1 cellular context compared by ENCODE assay signal in genomic region chr3:4980229-4981159, GRCh38.
TF ChIP-seq lines count a peak whose summit lies in the region.

No MANE protein-coding gene starts in this region.

TF ChIP-seq in K562, 482 proteins besides CTCF, POLR2A, EP300 and RAD21 (continued from another document and continues in another):
- TF ChIP-seq CLOCK (CRISPR knock-in tag; IDR thresholded peaks at IDR 0.05; ENCODE audit: borderline replicate concordance) (no peak), ZFP91 (CRISPR knock-in tag; IDR thresholded peaks at IDR 0.05) (peak; percentile 65; the same call in 1 of the 2 replicates), HDAC6 (IDR thresholded peaks at IDR 0.05; ENCODE audit: low read depth, low read length) (no peak), ZBTB5 (IDR thresholded peaks at IDR 0.05) (no peak), HDAC2 (IDR thresholded peaks at IDR 0.05) (peak; percentile 64), ZNF79 (CRISPR knock-in tag; IDR thresholded peaks at IDR 0.05; ENCODE audit: low read depth) (no peak; the same call in 1 of the 2 replicates), ZNF224 (CRISPR knock-in tag; IDR thresholded peaks at IDR 0.05) (no peak), PHF20 (IDR thresholded peaks at IDR 0.05; ENCODE audit: partially characterized antibody) (no peak), TAF9B (IDR thresholded peaks at IDR 0.05; ENCODE audit: partially characterized antibody) (no peak), HMG20A (CRISPR knock-in tag; conservative IDR thresholded peaks at IDR 0.05) (no peak), E2F8 (IDR thresholded peaks at IDR 0.05; ENCODE audit: low read depth, partially characterized antibody) (no peak), TOE1 (IDR thresholded peaks at IDR 0.05; ENCODE audit: borderline replicate concordance) (no peak), TOE1 (CRISPR knock-in tag; IDR thresholded peaks at IDR 0.05; ENCODE audit: borderline replicate concordance, low read depth) (no peak), EP400 (IDR thresholded peaks at IDR 0.05) (no peak), HNRNPH1 (optimal IDR thresholded peaks at IDR 0.05; ENCODE audit: low read depth, low read length) (no peak), ZZZ3 (IDR thresholded peaks at IDR 0.05) (no peak), STAT5A (IDR thresholded peaks at IDR 0.05; ENCODE audit: borderline replicate concordance, low read length) (no peak), GATAD2B (IDR thresholded peaks at IDR 0.05; ENCODE audit: borderline replicate concordance) (no peak), EHMT2 (IDR thresholded peaks at IDR 0.05) (peak; percentile 68; the same call in 1 of the 2 replicates), LCOR (CRISPR knock-in tag; IDR thresholded peaks at IDR 0.05) (peak; percentile 71), BCL6 (CRISPR knock-in tag; IDR thresholded peaks at IDR 0.05) (0 out of 2 replicates have a peak, but pooled peaks have one; percentile 40), SMAD4 (CRISPR knock-in tag; conservative IDR thresholded peaks at IDR 0.05) (peak; percentile 99), MYBL2 (IDR thresholded peaks at IDR 0.05; ENCODE audit: low read depth) (no peak), MYBL2 (CRISPR knock-in tag; IDR thresholded peaks at IDR 0.05; ENCODE audit: borderline replicate concordance) (no peak), ZNF592 (IDR thresholded peaks at IDR 0.05) (no peak), NR4A1 (CRISPR knock-in tag; IDR thresholded peaks at IDR 0.05) (no peak), NR4A1 (tag; IDR thresholded peaks at IDR 0.05) (0 out of 2 replicates have a peak, but pooled peaks have one; percentile 32), HMGN3 (IDR thresholded peaks at IDR 0.05; ENCODE audit: borderline replicate concordance, extremely low read depth, insufficient read length, low read depth, low read length) (peak; percentile 97), ETV6 (IDR thresholded peaks at IDR 0.05; ENCODE audit: borderline replicate concordance in 1 of 2, low read depth in 2 of 2, low read length in 1 of 2) (peak in 1 of 2 experiments; percentile 13; a peak in 1 of 4 replicates), ETV6 (CRISPR knock-in tag; IDR thresholded peaks at IDR 0.05; ENCODE audit: borderline replicate concordance) (no peak), PHF8 (IDR thresholded peaks at IDR 0.05; ENCODE audit: borderline replicate concordance, low read length) (no peak), ASH1L (IDR thresholded peaks at IDR 0.05; ENCODE audit: borderline replicate concordance, low read depth, partially characterized antibody) (no peak), ATF7 (IDR thresholded peaks at IDR 0.05) (peak; percentile 86), ZNF239 (CRISPR knock-in tag; IDR thresholded peaks at IDR 0.05) (peak; percentile 64), MCM5 (IDR thresholded peaks at IDR 0.05; ENCODE audit: low read depth) (no peak), ZNF644 (tag; IDR thresholded peaks at IDR 0.05; ENCODE audit: low read depth) (no peak), SRSF3 (IDR thresholded peaks at IDR 0.05; ENCODE audit: insufficient read depth, low read length) (no peak), KLF1 (tag; IDR thresholded peaks at IDR 0.05) (no peak), C11orf30 (IDR thresholded peaks at IDR 0.05; ENCODE audit: low read depth) (no peak), HOMEZ (CRISPR knock-in tag; IDR thresholded peaks at IDR 0.05) (no peak), ZNF707 (CRISPR knock-in tag; conservative IDR thresholded peaks at IDR 0.05) (0 out of 2 replicates have a peak, but pooled peaks have one; percentile 3), CCAR2 (IDR thresholded peaks at IDR 0.05; ENCODE audit: low read depth, low read length) (no peak; the same call in 1 of the 2 replicates), ZNF518B (CRISPR knock-in tag; IDR thresholded peaks at IDR 0.05) (no peak), TEAD2 (tag; IDR thresholded peaks at IDR 0.05) (no peak), SPI1 (IDR thresholded peaks at IDR 0.05; ENCODE audit: borderline replicate concordance, low read depth, low read length) (no peak), BRD4 (IDR thresholded peaks at IDR 0.05) (no peak), ZNF398 (CRISPR knock-in tag; IDR thresholded peaks at IDR 0.05) (no peak)
